2 cellular contexts compared by ENCODE assay signal in the genomic region with DNA sequence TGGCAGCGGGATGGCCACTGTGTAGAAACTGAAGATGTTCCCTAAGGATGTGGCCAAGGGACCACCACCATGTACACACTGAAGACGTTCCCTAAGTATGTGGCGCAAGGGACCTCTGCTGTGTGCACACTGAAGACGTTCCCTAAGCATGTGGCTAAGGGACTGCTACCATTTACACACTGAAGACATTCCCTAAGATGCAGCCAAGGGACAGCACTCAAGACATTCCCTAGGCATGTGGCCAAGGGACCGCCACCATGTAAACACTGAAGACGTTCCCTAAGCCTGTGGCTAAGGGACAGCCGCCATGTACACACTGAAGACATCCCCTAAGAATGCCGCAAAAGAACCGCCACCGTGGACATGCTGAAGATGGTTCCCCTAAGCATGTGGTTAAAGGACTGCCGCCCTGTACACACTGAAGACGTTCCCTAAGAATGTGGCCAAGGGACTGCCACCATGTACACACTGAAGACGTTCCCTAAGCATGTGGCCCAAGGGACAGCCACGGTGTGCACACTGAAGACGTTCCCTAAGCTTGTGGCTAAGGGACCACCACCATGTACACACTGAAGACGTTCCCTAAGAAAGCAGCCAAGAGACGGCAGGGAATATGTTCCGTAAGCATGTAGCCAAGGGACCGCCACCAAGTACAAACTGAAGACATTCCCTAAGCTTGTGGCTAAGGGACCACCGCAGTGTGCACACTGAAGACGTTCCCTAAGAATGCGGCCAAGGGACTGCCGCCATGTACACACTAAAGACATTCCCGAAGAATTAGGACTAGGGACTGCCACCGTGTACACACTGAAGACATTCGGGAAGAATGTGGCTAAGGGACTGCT.
A peak's percentile ranks its signal among the peaks of the same experiment; 100 is the strongest.
TF ChIP-seq lines count a peak whose summit lies in the region.

No MANE protein-coding gene starts in this region.

TF ChIP-seq in HCT116, 20 proteins besides CTCF, POLR2A, EP300 and RAD21:
- TF ChIP-seq YY1 (IDR thresholded peaks at IDR 0.05; ENCODE audit: extremely low read depth, insufficient replicate concordance, low read depth, low read length) (peak; percentile 81), POLR2AphosphoS5 (IDR thresholded peaks at IDR 0.05; ENCODE audit: low read depth, low read length) (no peak; the same call in 1 of the 2 replicates), SP1 (IDR thresholded peaks at IDR 0.05; ENCODE audit: low read depth) (no peak), FOSL1 (IDR thresholded peaks at IDR 0.05; ENCODE audit: low read depth) (no peak), EGR1 (IDR thresholded peaks at IDR 0.05; ENCODE audit: low read depth) (no peak), TCF7L2 (IDR thresholded peaks at IDR 0.05; ENCODE audit: borderline replicate concordance, extremely low read depth, insufficient read depth, insufficient read length) (peak; percentile 46)
- TF ChIP-seq, protein P1, sequence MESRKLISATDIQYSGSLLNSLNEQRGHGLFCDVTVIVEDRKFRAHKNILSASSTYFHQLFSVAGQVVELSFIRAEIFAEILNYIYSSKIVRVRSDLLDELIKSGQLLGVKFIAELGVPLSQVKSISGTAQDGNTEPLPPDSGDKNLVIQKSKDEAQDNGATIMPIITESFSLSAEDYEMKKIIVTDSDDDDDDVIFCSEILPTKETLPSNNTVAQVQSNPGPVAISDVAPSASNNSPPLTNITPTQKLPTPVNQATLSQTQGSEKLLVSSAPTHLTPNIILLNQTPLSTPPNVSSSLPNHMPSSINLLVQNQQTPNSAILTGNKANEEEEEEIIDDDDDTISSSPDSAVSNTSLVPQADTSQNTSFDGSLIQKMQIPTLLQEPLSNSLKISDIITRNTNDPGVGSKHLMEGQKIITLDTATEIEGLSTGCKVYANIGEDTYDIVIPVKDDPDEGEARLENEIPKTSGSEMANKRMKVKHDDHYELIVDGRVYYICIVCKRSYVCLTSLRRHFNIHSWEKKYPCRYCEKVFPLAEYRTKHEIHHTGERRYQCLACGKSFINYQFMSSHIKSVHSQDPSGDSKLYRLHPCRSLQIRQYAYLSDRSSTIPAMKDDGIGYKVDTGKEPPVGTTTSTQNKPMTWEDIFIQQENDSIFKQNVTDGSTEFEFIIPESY (IDR thresholded peaks at IDR 0.05; ENCODE audit: extremely low read depth, insufficient replicate concordance, low read length) = peak; percentile 63

TF ChIP-seq in WTC11, 78 proteins besides CTCF, POLR2A, EP300 and RAD21:
- TF ChIP-seq, protein P2, sequence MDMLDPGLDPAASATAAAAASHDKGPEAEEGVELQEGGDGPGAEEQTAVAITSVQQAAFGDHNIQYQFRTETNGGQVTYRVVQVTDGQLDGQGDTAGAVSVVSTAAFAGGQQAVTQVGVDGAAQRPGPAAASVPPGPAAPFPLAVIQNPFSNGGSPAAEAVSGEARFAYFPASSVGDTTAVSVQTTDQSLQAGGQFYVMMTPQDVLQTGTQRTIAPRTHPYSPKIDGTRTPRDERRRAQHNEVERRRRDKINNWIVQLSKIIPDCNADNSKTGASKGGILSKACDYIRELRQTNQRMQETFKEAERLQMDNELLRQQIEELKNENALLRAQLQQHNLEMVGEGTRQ (CRISPR knock-in tag; IDR thresholded peaks at IDR 0.05) = no peak
- TF ChIP-seq, protein P3, sequence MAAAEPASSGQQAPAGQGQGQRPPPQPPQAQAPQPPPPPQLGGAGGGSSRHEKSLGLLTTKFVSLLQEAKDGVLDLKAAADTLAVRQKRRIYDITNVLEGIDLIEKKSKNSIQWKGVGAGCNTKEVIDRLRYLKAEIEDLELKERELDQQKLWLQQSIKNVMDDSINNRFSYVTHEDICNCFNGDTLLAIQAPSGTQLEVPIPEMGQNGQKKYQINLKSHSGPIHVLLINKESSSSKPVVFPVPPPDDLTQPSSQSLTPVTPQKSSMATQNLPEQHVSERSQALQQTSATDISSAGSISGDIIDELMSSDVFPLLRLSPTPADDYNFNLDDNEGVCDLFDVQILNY (CRISPR knock-in tag; IDR thresholded peaks at IDR 0.05) = no peak
- TF ChIP-seq TEAD4 (CRISPR knock-in tag; IDR thresholded peaks at IDR 0.05) (peak; percentile 33), ATF3 (CRISPR knock-in tag; conservative IDR thresholded peaks at IDR 0.05) (no peak), SP1 (CRISPR knock-in tag; conservative IDR thresholded peaks at IDR 0.05) (no peak), TEAD1 (CRISPR knock-in tag; IDR thresholded peaks at IDR 0.05) (peak; percentile 33; the same call in 1 of the 2 replicates), ZNF232 (CRISPR knock-in tag; IDR thresholded peaks at IDR 0.05) (no peak)
